20 cellular contexts compared by ENCODE assay signal in the genomic region with DNA sequence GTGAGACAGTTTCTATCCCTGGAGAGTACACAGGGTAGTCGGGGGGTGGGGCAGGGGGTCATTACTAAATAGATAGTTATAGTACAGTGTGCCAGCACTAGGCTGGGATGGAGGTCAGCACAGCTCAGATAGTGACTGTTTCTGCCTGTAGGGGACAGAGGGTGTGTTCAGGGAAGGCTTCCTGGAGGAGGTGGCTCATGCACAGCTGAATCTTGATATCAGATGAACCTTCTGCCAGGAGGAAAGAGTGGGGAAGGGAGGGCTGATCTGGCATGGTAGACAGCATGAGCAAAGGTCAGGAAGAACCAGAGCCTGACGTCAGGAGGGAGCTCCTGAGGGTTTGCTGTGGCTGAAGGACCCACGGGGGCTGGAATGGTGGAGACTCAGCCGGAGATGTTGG. TPM values are rescaled to one million over a fixed set of nuclear protein-coding genes. Genes with fewer than 3 reads are reported as not detected.
"Had no signal": no experiment of that assay in that cellular context is flagged by ENCODE, and none has a peak within 500 bp of the region (broad histone marks: within the 10 kb centered on the region; RNA-seq: fewer than 3 reads in every experiment).

No MANE protein-coding gene starts in this region.

- H3K36me3 Mint-ChIP-seq: activated naive CD4-positive, alpha-beta T cell treated with anti-CD3 and anti-CD28 coated beads, Interleukin-2, amount 50 U/mL, for 24 hours had no signal

- H3K27ac ChIP-seq: esophagus muscularis mucosa, vagina had no signal

- H3K9me3 Mint-ChIP-seq: activated B cell treated with CpG ODN at 0.5 μM for 24 hours; activated CD4-positive, alpha-beta T cell treated with anti-CD3 and anti-CD28 coated beads, Interleukin-2, amount 10 ng/mL, durations not matched to agents 7 days and 5 days; activated naive CD4-positive, alpha-beta T cell treated with anti-CD3 and anti-CD28 coated beads, Interleukin-2, amount 50 U/mL, for 24 hours; activated T-helper 17 cell treated with anti-CD3 and anti-CD28 coated beads, Interleukin-2, amount 50 U/mL, for 72 hours; immature natural killer cell; nephron progenitor cell; T-helper 1 cell treated with Interleukin-12 subunit alpha and Interleukin-12 subunit beta and Interleukin-4 antibody, amounts not matched to agents 30 μg/mL and 1 μg/mL, for 36 hours had no signal

- H3K4me3 ChIP-seq: esophagus muscularis mucosa, thyroid gland, vagina had no signal

- H3K4me1 Mint-ChIP-seq: activated T-helper 17 cell treated with anti-CD3 and anti-CD28 coated beads, Interleukin-2, amount 50 U/mL, for 72 hours had no signal

- H3K27ac Mint-ChIP-seq: activated B cell treated with CpG ODN at 0.5 μM for 24 hours; activated CD4-positive, alpha-beta T cell treated with anti-CD3 and anti-CD28 coated beads, Interleukin-2, amount 10 ng/mL, durations not matched to agents 7 days and 5 days; activated T-helper 17 cell treated with anti-CD3 and anti-CD28 coated beads, Interleukin-2, amount 50 U/mL, for 72 hours; nephron progenitor cell; T-helper 1 cell treated with Interleukin-12 subunit alpha and Interleukin-12 subunit beta and Interleukin-4 antibody, amounts not matched to agents 30 μg/mL and 1 μg/mL, for 36 hours had no signal

- H3K9me3 ChIP-seq: esophagus muscularis mucosa, thyroid gland, vagina had no signal

- DNase-seq: activated B cell treated with CpG ODN at 0.5 μM for 24 hours; activated CD4-positive, alpha-beta T cell treated with anti-CD3 and anti-CD28 coated beads, Interleukin-2, amount 10 ng/mL, durations not matched to agents 7 days and 5 days; activated CD8-positive, alpha-beta memory T cell treated with anti-CD3 and anti-CD28 coated beads for 24 hours; cerebellar nuclear complex; glutamatergic neuron; immature natural killer cell; left cardiac atrium; nephron progenitor cell; stimulated activated CD4-positive, alpha-beta T cell treated with anti-CD3 and anti-CD28 coated beads, Interleukin-4, amount 100 ng/mL, for 4 hours; thyroid gland had no signal

- H3K4me3 Mint-ChIP-seq: activated B cell treated with CpG ODN at 0.5 μM for 24 hours; activated CD4-positive, alpha-beta T cell treated with anti-CD3 and anti-CD28 coated beads, Interleukin-2, amount 10 ng/mL, durations not matched to agents 7 days and 5 days; activated naive CD4-positive, alpha-beta T cell treated with anti-CD3 and anti-CD28 coated beads, Interleukin-2, amount 50 U/mL, for 24 hours; activated T-helper 17 cell treated with anti-CD3 and anti-CD28 coated beads, Interleukin-2, amount 50 U/mL, for 72 hours; immature natural killer cell; nephron progenitor cell; T-helper 1 cell treated with Interleukin-12 subunit alpha and Interleukin-12 subunit beta and Interleukin-4 antibody, amounts not matched to agents 30 μg/mL and 1 μg/mL, for 36 hours had no signal

- H3K27me3 ChIP-seq: esophagus muscularis mucosa, thyroid gland, vagina had no signal

- H3K36me3 ChIP-seq: thyroid gland, vagina had no signal

- H3K27me3 Mint-ChIP-seq: activated B cell treated with CpG ODN at 0.5 μM for 24 hours; activated CD4-positive, alpha-beta T cell treated with anti-CD3 and anti-CD28 coated beads, Interleukin-2, amount 10 ng/mL, durations not matched to agents 7 days and 5 days; activated naive CD4-positive, alpha-beta T cell treated with anti-CD3 and anti-CD28 coated beads, Interleukin-2, amount 50 U/mL, for 24 hours; activated T-helper 17 cell treated with anti-CD3 and anti-CD28 coated beads, Interleukin-2, amount 50 U/mL, for 72 hours had no signal

- ATAC-seq: activated T-helper 17 cell treated with anti-CD3 and anti-CD28 coated beads, Interleukin-2, amount 50 U/mL, for 72 hours; left cardiac atrium had no signal

RNA-seq across cellular contexts. Expression of a gene that starts 56.6 kb away (rescaled TPM):
- total RNA-seq: activated B cell treated with CpG ODN at 0.5 μM for 24 hours; activated CD4-positive, alpha-beta T cell treated with anti-CD3 and anti-CD28 coated beads, Interleukin-2, amount 10 ng/mL, durations not matched to agents 7 days and 5 days; activated T-helper 17 cell treated with anti-CD3 and anti-CD28 coated beads, Interleukin-2, amount 50 U/mL, for 72 hours; dermis microvascular lymphatic vessel endothelial cell; esophagus muscularis mucosa; fibroblast of villous mesenchyme; left cardiac atrium; lung microvascular endothelial cell; mucosa of gallbladder; osteoblast; thyroid gland; vagina had no signal
- polyA plus RNA-seq: immature natural killer cell had no signal
